ENCODE assay signal across 9 cellular contexts in the genomic region with DNA sequence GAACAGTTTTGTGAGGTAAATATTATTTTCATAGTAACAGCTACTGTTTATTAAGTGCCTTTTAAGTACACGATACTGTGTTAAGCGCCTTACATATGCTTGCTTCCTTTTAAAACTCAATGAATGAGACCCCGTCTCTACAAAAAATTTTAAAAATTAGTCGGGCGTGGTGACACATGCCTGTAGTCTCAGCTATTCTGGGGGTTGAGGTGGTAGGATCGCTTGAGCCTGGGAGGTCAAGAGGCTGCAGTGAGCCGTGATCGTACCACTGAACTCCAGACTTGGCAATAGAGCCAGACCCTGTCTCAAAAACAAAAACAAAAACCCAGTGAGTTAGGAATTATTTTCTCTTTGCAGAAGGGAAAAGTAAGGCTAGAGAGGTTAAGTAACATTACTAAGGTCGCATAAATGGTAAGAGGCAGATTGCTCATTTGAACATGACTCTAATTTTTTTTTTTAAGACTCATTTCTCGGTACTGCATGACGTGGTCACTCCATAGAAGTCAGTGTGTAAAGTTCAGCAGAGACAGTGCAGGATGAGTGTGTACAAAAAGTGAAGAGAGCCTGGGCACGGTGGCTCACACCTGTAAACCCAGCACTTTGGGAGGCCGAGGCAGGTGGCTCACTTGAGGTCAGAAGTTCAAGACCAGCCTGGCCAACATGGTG. TPM values are rescaled to one million over a fixed set of nuclear protein-coding genes. Genes with fewer than 3 reads are reported as not detected.
A peak's percentile ranks its signal among the peaks of the same experiment; 100 is the strongest.
DNase-seq lines count a peak whose midpoint lies in the region; ATAC-seq and TF ChIP-seq lines count a peak whose summit lies in the region.
"Had no signal": no experiment of that assay in that cellular context is flagged by ENCODE, and none has a peak within 500 bp of the region (broad histone marks: within the 10 kb centered on the region; RNA-seq: fewer than 3 reads in every experiment).

No MANE protein-coding gene starts in this region.

- TF ChIP-seq CTCF in foreskin fibroblast (IDR thresholded peaks at IDR 0.05; ENCODE audit: low read depth, low read length) = no peak

- peaks cover 19% of the 10 kb centered on the region for H3K4me1 Mint-ChIP-seq in activated CD4-positive, alpha-beta T cell treated with anti-CD3 and anti-CD28 coated beads, Interleukin-2, amount 10 ng/mL, durations not matched to agents 24 days and 14 days
- peaks cover 10% of the 10 kb centered on the region for H3K4me1 Mint-ChIP-seq in T-helper 17 cell
- peaks cover 17% of the 10 kb centered on the region for H3K4me1 Mint-ChIP-seq in stimulated activated effector memory CD8-positive, alpha-beta T cell treated with anti-CD3 and anti-CD28 coated beads, Interleukin-12 subunit alpha, Interleukin-12 subunit beta, amount 100 ng/mL, for 72 hours

- H3K27me3 Mint-ChIP-seq in activated CD4-positive, alpha-beta T cell treated with anti-CD3 and anti-CD28 coated beads, Interleukin-2, amount 10 ng/mL, durations not matched to agents 24 days and 14 days = peaks cover 17% of the 10 kb centered on the region
- H3K27me3 Mint-ChIP-seq in T-helper 17 cell = peaks cover 9% of the 10 kb centered on the region

- peak overlapping the region; percentile 94 for H3K4me3 Mint-ChIP-seq in activated CD4-positive, alpha-beta T cell treated with anti-CD3 and anti-CD28 coated beads, Interleukin-2, amount 10 ng/mL, durations not matched to agents 24 days and 14 days
- H3K4me3 Mint-ChIP-seq in T-helper 17 cell = peak overlapping the region; percentile 92
- H3K4me3 Mint-ChIP-seq in stimulated activated effector memory CD8-positive, alpha-beta T cell treated with anti-CD3 and anti-CD28 coated beads, Interleukin-12 subunit alpha, Interleukin-12 subunit beta, amount 100 ng/mL, for 72 hours = peak overlapping the region; percentile 83

- H3K27ac ChIP-seq in substantia nigra (ENCODE audit: low read depth, low read length, poor library complexity, severe bottlenecking) = no peak overlapping the region

- ATAC-seq in T-helper 17 cell (no peak), HG03520 (IDR thresholded peaks at IDR 0.05; ENCODE audit: unreplicated experiment) (no peak), GM18502 (IDR thresholded peaks at IDR 0.05; ENCODE audit: poor library complexity, unreplicated experiment) (no peak)
- no peak for ATAC-seq in stimulated activated effector memory CD8-positive, alpha-beta T cell treated with anti-CD3 and anti-CD28 coated beads, Interleukin-12 subunit alpha, Interleukin-12 subunit beta, amount 100 ng/mL, for 72 hours

- intact Hi-C loops in activated CD4-positive, alpha-beta T cell treated with anti-CD3 and anti-CD28 coated beads, Interleukin-2, amount 10 ng/mL, durations not matched to agents 24 days and 14 days (cut with micrococcal nuclease) = loop anchor here (1.0 kb wide), 1 partner anchor 79 kb away; the partner anchor contains the start of gene HAT1

- H3K4me3 ChIP-seq in foreskin fibroblast (ENCODE audit: low read depth in 1 of 2, low read length in 2 of 2) = peak overlapping the region; percentile 66 to 82

- no peaks in the 10 kb centered on the region for H3K9me3 Mint-ChIP-seq in activated CD4-positive, alpha-beta T cell treated with anti-CD3 and anti-CD28 coated beads, Interleukin-2, amount 10 ng/mL, durations not matched to agents 24 days and 14 days
- no peaks in the 10 kb centered on the region for H3K9me3 Mint-ChIP-seq in stimulated activated effector memory CD8-positive, alpha-beta T cell treated with anti-CD3 and anti-CD28 coated beads, Interleukin-12 subunit alpha, Interleukin-12 subunit beta, amount 100 ng/mL, for 72 hours

- H3K9me3 ChIP-seq in T-helper 17 cell (ENCODE audit: control insufficient read depth, low read length, poor library complexity, severe bottlenecking) = no peaks in the 10 kb centered on the region
- H3K9me3 ChIP-seq: body of pancreas had no signal

- DNase-seq in activated CD4-positive, alpha-beta T cell treated with anti-CD3 and anti-CD28 coated beads, Interleukin-2, amount 10 ng/mL, durations not matched to agents 24 days and 14 days = no peak
- DNase-seq in activated CD4-positive, alpha-beta T cell treated with anti-CD3 and anti-CD28 coated beads, Interleukin-2, amount 50 U/mL, for 4 hours = no peak
- DNase-seq in T-helper 17 cell (no peak), foreskin fibroblast (no peak), substantia nigra (lab: John Stamatoyannopoulos, UW) (no peak)
- no peak for DNase-seq in stimulated activated effector memory CD8-positive, alpha-beta T cell treated with anti-CD3 and anti-CD28 coated beads, Interleukin-12 subunit alpha, Interleukin-12 subunit beta, amount 100 ng/mL, for 72 hours (ENCODE audit: low spot score in 2 of 2)
- DNase-seq: body of pancreas had no signal

- no peaks in the 10 kb centered on the region for H3K36me3 Mint-ChIP-seq in activated CD4-positive, alpha-beta T cell treated with anti-CD3 and anti-CD28 coated beads, Interleukin-2, amount 10 ng/mL, durations not matched to agents 24 days and 14 days (ENCODE audit: low read depth)
- no peaks in the 10 kb centered on the region for H3K36me3 Mint-ChIP-seq in T-helper 17 cell (ENCODE audit: low read depth)
- H3K36me3 Mint-ChIP-seq in stimulated activated effector memory CD8-positive, alpha-beta T cell treated with anti-CD3 and anti-CD28 coated beads, Interleukin-12 subunit alpha, Interleukin-12 subunit beta, amount 100 ng/mL, for 72 hours = no peaks in the 10 kb centered on the region

- H3K27ac Mint-ChIP-seq in activated CD4-positive, alpha-beta T cell treated with anti-CD3 and anti-CD28 coated beads, Interleukin-2, amount 10 ng/mL, durations not matched to agents 24 days and 14 days = peak overlapping the region; percentile 100
- peak overlapping the region; percentile 75 for H3K27ac Mint-ChIP-seq in T-helper 17 cell
- peak overlapping the region; percentile 95 for H3K27ac Mint-ChIP-seq in stimulated activated effector memory CD8-positive, alpha-beta T cell treated with anti-CD3 and anti-CD28 coated beads, Interleukin-12 subunit alpha, Interleukin-12 subunit beta, amount 100 ng/mL, for 72 hours

RNA-seq across cellular contexts. Expression of gene METAP1D, which starts 1.1 kb away (rescaled TPM):
- 5.0 and 8.1 TPM in 2 replicates for total RNA-seq in activated CD4-positive, alpha-beta T cell treated with anti-CD3 and anti-CD28 coated beads, Interleukin-2, amount 10 ng/mL, durations not matched to agents 24 days and 14 days
- 1 to 10 TPM; 5.7 to 6.5 TPM for total RNA-seq in T-helper 17 cell
